ENCODE assay signal across 13 cellular contexts in genomic region chr11:35146711-35147110, GRCh38. TPM values are rescaled to one million over a fixed set of nuclear protein-coding genes. Genes with fewer than 3 reads are reported as not detected.
A peak's percentile ranks its signal among the peaks of the same experiment; 100 is the strongest.
DNase-seq lines count a peak whose midpoint lies in the region; ATAC-seq, FAIRE-seq and TF ChIP-seq lines count a peak whose summit lies in the region.
"Had no signal": no experiment of that assay in that cellular context is flagged by ENCODE, and none has a peak within 500 bp of the region (broad histone marks: within the 10 kb centered on the region; RNA-seq: fewer than 3 reads in every experiment).

No MANE protein-coding gene starts in this region.

- H3F3A ChIP-seq in SK-N-SH (replicated peaks; ENCODE audit: insufficient read depth) = peaks cover 41% of the 10 kb centered on the region

- POLR2A ChIA-PET in SK-N-SH (lab: Yijun Ruan, JAX) = no interaction called here

- DNase-seq in SK-N-SH (no peak), NB4 (ENCODE audit: low read depth) (peak; percentile 44), astrocyte (ENCODE audit: low read depth) (no peak), osteocyte (ENCODE audit: extremely low spot score, unreplicated experiment) (no peak), DMS 273 (lab: John Stamatoyannopoulos, UW; ENCODE audit: unreplicated experiment) (no peak)
- DNase-seq: mesendoderm, NCI-H1092 treated with DMSO at 0.1 percent for 48 hours, T-helper 9 cell had no signal

- CTCF ChIA-PET in SK-N-SH (lab: Yijun Ruan, JAX) = interaction anchor here (1.6 kb wide), 1 partner anchor 220 kb away, joined by 5 read pairs; no protein-coding TSS in a partner anchor

- no peak for TF ChIP-seq EP300 in SK-N-SH (IDR thresholded peaks at IDR 0.05; ENCODE audit: borderline replicate concordance in 1 of 2, low read depth in 1 of 2, low read length in 1 of 2)

- H3K4me2 ChIP-seq in SK-N-SH (no peak overlapping the region), astrocyte (ENCODE audit: low read length) (peak overlapping the region; percentile 12)

- H3K79me2 ChIP-seq in SK-N-SH (ENCODE audit: insufficient read depth) (peaks cover 100% of the 10 kb centered on the region), astrocyte (ENCODE audit: insufficient read depth, low read length) (peaks cover 99% of the 10 kb centered on the region)

- WGBS in SK-N-SH (ENCODE audit: low lambda C conversion rate) = 100% methylated on average over 2 of the region's 2 CpGs

- H3K27me3 ChIP-seq in SK-N-SH (ENCODE audit: insufficient read depth) = no peaks in the 10 kb centered on the region
- H3K27me3 ChIP-seq in astrocyte (ENCODE audit: insufficient read depth, low read length) = no peaks in the 10 kb centered on the region

- FAIRE-seq in astrocyte (lab: Jason Lieb, UNC) = peak; percentile 34
- FAIRE-seq: H1, urothelium cell line had no signal

- no peak overlapping the region for H3K4me3 Mint-ChIP-seq in astrocyte (ENCODE audit: unreplicated experiment)
- no peak overlapping the region for H3K4me3 Mint-ChIP-seq in osteocyte (ENCODE audit: unreplicated experiment)

- H3K9ac ChIP-seq in SK-N-SH (no peak overlapping the region), astrocyte (ENCODE audit: low read length) (no peak overlapping the region)

- peaks cover 82% of the 10 kb centered on the region for H4K20me1 ChIP-seq in SK-N-SH (ENCODE audit: insufficient read depth)
- peaks cover 92% of the 10 kb centered on the region for H4K20me1 ChIP-seq in astrocyte (ENCODE audit: insufficient read depth, low read length)

- H3K9me3 ChIP-seq in SK-N-SH (no peaks in the 10 kb centered on the region), astrocyte (ENCODE audit: insufficient read depth, low read depth, low read length) (no peaks in the 10 kb centered on the region)

- no peak overlapping the region for H3K27ac Mint-ChIP-seq in astrocyte (ENCODE audit: unreplicated experiment)
- peak overlapping the region; percentile 31 for H3K27ac Mint-ChIP-seq in osteocyte (ENCODE audit: unreplicated experiment)

- H3K4me3 ChIP-seq in SK-N-SH (ENCODE audit: low read depth in 2 of 2, low read length in 1 of 2) (no peak overlapping the region), NB4 (ENCODE audit: low read depth, low read length) (no peak overlapping the region), astrocyte (ENCODE audit: insufficient read depth, low read depth, low read length) (no peak overlapping the region)

- ATAC-seq in SK-N-SH treated with all-trans-retinoic acid at 6 μM for 48 hours (no peak), GM18511 (IDR thresholded peaks at IDR 0.05; ENCODE audit: unreplicated experiment) (no peak), HG02884 (IDR thresholded peaks at IDR 0.05; ENCODE audit: unreplicated experiment) (no peak)

- H3K36me3 ChIP-seq in SK-N-SH (replicated peaks in 1 of 2; ENCODE audit: control insufficient read depth in 1 of 2, insufficient read depth in 2 of 2, low read length in 1 of 2) = peaks cover 0 to 37% of the 10 kb centered on the region in 2 experiments
- peaks cover 12% of the 10 kb centered on the region for H3K36me3 ChIP-seq in astrocyte (ENCODE audit: insufficient read depth, low read length)

- 0 out of 4 replicates have a peak overlapping the region, but pooled peaks of 1 of the 2 experiments have one; percentile 29 for H3K27ac ChIP-seq in SK-N-SH (ENCODE audit: low read depth in 2 of 2, low read length in 1 of 2)
- no peak overlapping the region for H3K27ac ChIP-seq in astrocyte (ENCODE audit: low read depth, low read length)

- TF ChIP-seq CTCF in SK-N-SH (IDR thresholded peaks at IDR 0.05) = no peak
- no peak for TF ChIP-seq CTCF in NB4 (IDR thresholded peaks at IDR 0.05; ENCODE audit: low read depth, low read length)
- no peak for TF ChIP-seq CTCF in astrocyte (IDR thresholded peaks at IDR 0.05; ENCODE audit: insufficient read depth, low read depth, low read length)
- no peak for TF ChIP-seq CTCF in osteocyte (IDR thresholded peaks at IDR 0.05)

- no peak for TF ChIP-seq RAD21 in SK-N-SH (IDR thresholded peaks at IDR 0.05; ENCODE audit: low read length)

- peaks cover 5 to 50% of the 10 kb centered on the region in 2 experiments; a peak in 3 of 4 replicates for H3K4me1 ChIP-seq in SK-N-SH (ENCODE audit: control insufficient read depth in 1 of 2, insufficient read depth in 2 of 2, low read depth in 1 of 2, low read length in 1 of 2)
- H3K4me1 ChIP-seq in astrocyte (ENCODE audit: insufficient read depth, low read length) = peaks cover 56% of the 10 kb centered on the region

- H3K4me1 Mint-ChIP-seq in astrocyte (ENCODE audit: low read depth, unreplicated experiment) (peaks cover 42% of the 10 kb centered on the region), osteocyte (ENCODE audit: unreplicated experiment) (peaks cover 77% of the 10 kb centered on the region)

- H2AFZ ChIP-seq in SK-N-SH (ENCODE audit: low read depth) = no peak overlapping the region
- no peak overlapping the region for H2AFZ ChIP-seq in astrocyte (ENCODE audit: low read depth, low read length)

- H3K27me3 Mint-ChIP-seq in astrocyte (ENCODE audit: low read depth, unreplicated experiment) (no peaks in the 10 kb centered on the region), osteocyte (ENCODE audit: unreplicated experiment) (no peaks in the 10 kb centered on the region)

- no peaks in the 10 kb centered on the region for H3K9me2 ChIP-seq in SK-N-SH

- H3K9me3 Mint-ChIP-seq in astrocyte (ENCODE audit: unreplicated experiment) = no peaks in the 10 kb centered on the region
- no peaks in the 10 kb centered on the region for H3K9me3 Mint-ChIP-seq in osteocyte (ENCODE audit: unreplicated experiment)

- H3K36me3 Mint-ChIP-seq in astrocyte (ENCODE audit: low read depth, unreplicated experiment) (peaks cover 7% of the 10 kb centered on the region), osteocyte (ENCODE audit: unreplicated experiment) (peaks cover 10% of the 10 kb centered on the region)

- no peak for TF ChIP-seq POLR2A in NB4 (IDR thresholded peaks at IDR 0.05; ENCODE audit: extremely low read depth, insufficient read length)

TF ChIP-seq in SK-N-SH, 30 proteins besides CTCF, POLR2A, EP300 and RAD21 (continues in another document):
- TF ChIP-seq JUND (IDR thresholded peaks at IDR 0.05) (no peak), GABPA (IDR thresholded peaks at IDR 0.05; ENCODE audit: low read depth) (peak; percentile 38), ZBTB33 (IDR thresholded peaks at IDR 0.05; ENCODE audit: borderline replicate concordance, low read depth) (no peak)
- TF ChIP-seq, protein P1, sequence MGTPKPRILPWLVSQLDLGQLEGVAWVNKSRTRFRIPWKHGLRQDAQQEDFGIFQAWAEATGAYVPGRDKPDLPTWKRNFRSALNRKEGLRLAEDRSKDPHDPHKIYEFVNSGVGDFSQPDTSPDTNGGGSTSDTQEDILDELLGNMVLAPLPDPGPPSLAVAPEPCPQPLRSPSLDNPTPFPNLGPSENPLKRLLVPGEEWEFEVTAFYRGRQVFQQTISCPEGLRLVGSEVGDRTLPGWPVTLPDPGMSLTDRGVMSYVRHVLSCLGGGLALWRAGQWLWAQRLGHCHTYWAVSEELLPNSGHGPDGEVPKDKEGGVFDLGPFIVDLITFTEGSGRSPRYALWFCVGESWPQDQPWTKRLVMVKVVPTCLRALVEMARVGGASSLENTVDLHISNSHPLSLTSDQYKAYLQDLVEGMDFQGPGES (IDR thresholded peaks at IDR 0.05; ENCODE audit: low read depth, low read length) = no peak

TF ChIP-seq in SK-N-SH treated with all-trans-retinoic acid at 6 μM for 48 hours, 23 proteins besides CTCF, POLR2A, EP300 and RAD21:
- no peak for TF ChIP-seq RARB (CRISPR knock-in tag; IDR thresholded peaks at IDR 0.05)
- TF ChIP-seq ZNF565 (CRISPR knock-in tag; conservative IDR thresholded peaks at IDR 0.05; ENCODE audit: low read depth) = no peak
- no peak for TF ChIP-seq ZNF70 (CRISPR knock-in tag; IDR thresholded peaks at IDR 0.05)
- no peak for TF ChIP-seq ZC3H10 (CRISPR knock-in tag; IDR thresholded peaks at IDR 0.05)
- TF ChIP-seq ZFP30 (CRISPR knock-in tag; IDR thresholded peaks at IDR 0.05) = no peak
- TF ChIP-seq OSR1 (CRISPR knock-in tag; IDR thresholded peaks at IDR 0.05) = no peak
- TF ChIP-seq TOX (CRISPR knock-in tag; IDR thresholded peaks at IDR 0.05; ENCODE audit: borderline replicate concordance) = no peak
- no peak for TF ChIP-seq BACH2 (CRISPR knock-in tag; IDR thresholded peaks at IDR 0.05; ENCODE audit: borderline replicate concordance)
- no peak for TF ChIP-seq CSDC2 (CRISPR knock-in tag; IDR thresholded peaks at IDR 0.05)
- TF ChIP-seq ESRRG (CRISPR knock-in tag; IDR thresholded peaks at IDR 0.05) = no peak

RNA-seq across cellular contexts. Expression of gene CD44, which starts 7.7 kb away (rescaled TPM):
- polyA plus RNA-seq in SK-N-SH (2012; rRNA removed) = 457 and 550 TPM in 2 replicates
- polyA plus RNA-seq in SK-N-SH (2012; cell fraction: cytosol; rRNA removed) = 360 and 443 TPM in 2 replicates
- polyA plus RNA-seq in SK-N-SH (2012; cell fraction: nucleus; rRNA removed) = 271 and 426 TPM in 2 replicates
- total RNA-seq in astrocyte (148 and 154 TPM in 2 replicates), osteocyte (283 and 309 TPM in 2 replicates)
